ENCODE assay signal across 11 cellular contexts in the genomic region with DNA sequence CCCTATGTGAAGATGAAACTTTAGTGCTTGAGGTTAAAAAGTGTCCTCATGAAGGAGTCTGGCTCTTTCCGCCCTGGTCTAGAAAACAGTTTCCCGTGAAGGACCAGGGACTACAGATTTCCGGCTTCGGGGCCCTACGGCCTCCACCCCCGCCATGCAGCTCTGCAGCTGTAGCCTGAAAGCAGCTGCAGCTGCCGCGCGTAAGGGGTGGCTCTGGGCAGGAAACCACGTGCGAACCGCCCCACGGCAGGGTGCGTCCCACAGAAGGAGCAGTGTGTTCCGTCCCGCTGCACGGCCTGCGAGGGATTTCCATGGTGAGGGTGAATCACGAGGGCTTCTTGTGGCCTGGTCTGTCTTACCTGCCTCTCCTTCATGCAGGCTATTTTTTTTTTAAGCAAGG.
DNase-seq lines count a peak whose midpoint lies in the region; ATAC-seq, FAIRE-seq and TF ChIP-seq lines count a peak whose summit lies in the region.
"Had no signal": no experiment of that assay in that cellular context is flagged by ENCODE, and none has a peak within 500 bp of the region (broad histone marks: within the 10 kb centered on the region; RNA-seq: fewer than 3 reads in every experiment).

No MANE protein-coding gene starts in this region.

- no peaks in the 10 kb centered on the region for H3K36me3 ChIP-seq in thyroid gland
- H3K36me3 ChIP-seq: cardiac muscle cell, pancreas had no signal

- H3K27me3 ChIP-seq in thyroid gland = no peaks in the 10 kb centered on the region
- H3K27me3 ChIP-seq: cardiac muscle cell, pancreas had no signal

- H3K4me3 ChIP-seq in thyroid gland (replicated peaks in 1 of 3) = no peak overlapping the region
- H3K4me3 ChIP-seq: A549, cardiac muscle cell, pancreas had no signal

- H3K9me3 ChIP-seq in thyroid gland = no peaks in the 10 kb centered on the region
- H3K9me3 ChIP-seq: A549, pancreas had no signal

- no peak for TF ChIP-seq CTCF in thyroid gland (IDR thresholded peaks at IDR 0.05)

- 74 to 82% methylated on average over 19 of the region's 19 CpGs for WGBS in thyroid gland, 2 donors

- no peak overlapping the region for H3K27ac ChIP-seq in thyroid gland
- H3K27ac ChIP-seq: A549, cardiac muscle cell, pancreas had no signal

- no peaks in the 10 kb centered on the region for H3K4me1 ChIP-seq in thyroid gland
- H3K4me1 ChIP-seq: A549, pancreas had no signal

- intact Hi-C loops in thyroid gland (cut with DNase I) = no loop called here

- no peak for FAIRE-seq in GM12892 (lab: Jason Lieb, UNC)
- FAIRE-seq: A549, pancreas had no signal

- no peak for DNase-seq in activated CD4-positive, CD25-positive, alpha-beta regulatory T cell treated with anti-CD3 and anti-CD28 coated beads, Interleukin-2, amount 50 U/mL, for 72 hours
- DNase-seq in activated T-cell treated with anti-CD3 and anti-CD28 coated beads for 24 hours (ENCODE audit: low read depth) (peak; percentile 20), mesenteric fat pad (ENCODE audit: low spot score) (peak; percentile 89), thyroid gland (peak; percentile 18 to 21), GM12892 (ENCODE audit: insufficient read length) (no peak), EL (no peak)

- TF ChIP-seq POLR2A in thyroid gland (IDR thresholded peaks at IDR 0.05) (no peak), GM12892 (IDR thresholded peaks at IDR 0.05; ENCODE audit: low read depth, low read length) (no peak)

- ATAC-seq in activated CD4-positive, CD25-positive, alpha-beta regulatory T cell treated with anti-CD3 and anti-CD28 coated beads, Interleukin-2, amount 50 U/mL, for 24 hours = peak; percentile 64 to 74
- no peak for ATAC-seq in HG03045 (IDR thresholded peaks at IDR 0.05; ENCODE audit: unreplicated experiment)
- ATAC-seq: A549 had no signal

Comparison
In these comparisons a context has a peak if more than half of its experiments do, and no peak if none do; other contexts are left out.
1. DNase-seq: peak in activated T-cell treated with anti-CD3 and anti-CD28 coated beads for 24 hours (single experiment), mesenteric fat pad (single experiment) and thyroid gland (2 of 2); none in activated CD4-positive, CD25-positive, alpha-beta regulatory T cell treated with anti-CD3 and anti-CD28 coated beads, Interleukin-2, amount 50 U/mL, for 72 hours (single experiment), GM12892 (single experiment) and EL (single experiment).